Comparison of ENCODE assay signal across 10 cellular contexts in the genomic region with DNA sequence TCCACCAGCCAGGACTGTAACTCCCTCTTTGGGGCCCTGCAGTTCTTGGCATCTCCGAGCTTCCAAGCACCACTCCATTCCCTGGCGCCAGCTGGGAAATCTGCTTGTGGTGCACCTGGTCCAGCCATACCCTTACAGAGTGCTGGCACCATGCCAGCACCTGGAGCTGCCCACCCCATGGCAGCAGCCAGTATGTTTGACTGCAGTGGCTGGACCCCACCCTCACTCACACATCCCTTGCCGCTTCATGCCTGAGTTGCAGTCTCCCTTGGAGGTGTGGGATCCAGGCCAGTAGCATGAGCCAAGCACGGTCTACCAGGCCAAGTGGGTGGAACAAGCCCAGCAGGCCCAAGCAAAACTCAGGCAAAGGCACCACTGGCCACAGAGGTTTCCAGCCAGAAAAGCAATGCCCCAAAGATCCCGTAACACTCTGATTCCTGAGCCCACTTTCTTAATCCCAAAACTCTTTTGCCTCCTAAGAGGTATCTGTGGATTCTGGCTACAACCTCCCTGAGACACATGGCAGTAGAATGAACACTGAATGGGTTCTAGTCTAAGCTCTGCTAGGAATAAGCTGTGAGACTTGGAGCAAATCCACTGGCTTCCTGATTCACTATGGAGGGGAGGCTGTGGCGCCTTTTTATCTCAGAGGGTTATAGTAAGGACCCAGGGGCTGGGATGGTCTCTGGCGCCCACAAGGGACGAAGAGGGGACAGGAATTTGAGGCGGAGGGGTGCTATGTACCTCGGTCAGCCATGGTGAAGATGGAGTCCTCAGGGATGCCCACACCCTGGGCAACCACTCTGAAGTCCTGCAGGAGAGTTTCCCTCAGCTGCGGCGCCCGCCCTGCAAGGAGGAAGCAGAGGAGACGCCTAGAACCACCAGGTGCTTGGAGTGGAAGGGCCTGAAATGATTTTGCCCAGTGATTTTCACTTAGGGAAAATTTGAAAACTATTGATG. TPM values are rescaled to one million over a fixed set of nuclear protein-coding genes. Genes with fewer than 3 reads are reported as not detected.
DNase-seq lines count a peak whose midpoint lies in the region; ATAC-seq and TF ChIP-seq lines count a peak whose summit lies in the region.
"Had no signal": no experiment of that assay in that cellular context is flagged by ENCODE, and none has a peak within 500 bp of the region (broad histone marks: within the 10 kb centered on the region; RNA-seq: fewer than 3 reads in every experiment).

No MANE protein-coding gene starts in this region.

- in situ Hi-C loops in brain microvascular endothelial cell (cut with HindIII; ENCODE audit: low pct_ligation_motif_present, low sequenced_read_pairs): no loop called here

- CTCF ChIA-PET in Calu3 (lab: Charles Lee): no interaction called here
- CTCF ChIA-PET in activated naive CD4-positive, alpha-beta T cell treated with anti-CD3 and anti-CD28 coated beads for 36 hours (lab: Charles Lee): interaction anchor here (3.8 kb wide), 1 partner anchor 10 kb away, joined by 13 read pairs; no protein-coding TSS in a partner anchor

- peaks cover 3% of the 10 kb centered on the region for H3K9me3 Mint-ChIP-seq in Calu3 (ENCODE audit: low read depth, unreplicated experiment)
- no peaks in the 10 kb centered on the region for H3K9me3 Mint-ChIP-seq in activated naive CD4-positive, alpha-beta T cell treated with anti-CD3 and anti-CD28 coated beads for 36 hours
- H3K9me3 Mint-ChIP-seq: activated B cell treated with CpG ODN at 0.5 μM for 24 hours had no signal

- H3K27ac Mint-ChIP-seq in Calu3 (ENCODE audit: unreplicated experiment): no peak overlapping the region
- H3K27ac Mint-ChIP-seq in activated naive CD4-positive, alpha-beta T cell treated with anti-CD3 and anti-CD28 coated beads for 36 hours: no peak overlapping the region
- H3K27ac Mint-ChIP-seq: activated B cell treated with CpG ODN at 0.5 μM for 24 hours had no signal

- no peaks in the 10 kb centered on the region for H3K27me3 Mint-ChIP-seq in Calu3 (ENCODE audit: unreplicated experiment)
- H3K27me3 Mint-ChIP-seq in activated naive CD4-positive, alpha-beta T cell treated with anti-CD3 and anti-CD28 coated beads for 36 hours (ENCODE audit: low read depth): peaks cover 8% of the 10 kb centered on the region

- no peak overlapping the region for H3K4me3 ChIP-seq in brain microvascular endothelial cell (ENCODE audit: low read depth, low read length)

- no TSS peak for BruUV-seq in Calu3 (replicated peaks; lab: Mats Ljungman, UMichigan)

- peaks cover 8% of the 10 kb centered on the region for H3K4me1 Mint-ChIP-seq in Calu3 (ENCODE audit: low read depth, unreplicated experiment)
- no peaks in the 10 kb centered on the region for H3K4me1 Mint-ChIP-seq in activated naive CD4-positive, alpha-beta T cell treated with anti-CD3 and anti-CD28 coated beads for 36 hours (ENCODE audit: low read depth)
- H3K4me1 Mint-ChIP-seq: activated B cell treated with CpG ODN at 0.5 μM for 24 hours had no signal

- DNase-seq in NCI-H1694 treated with DMSO at 0.1 percent for 48 hours (lab: John Stamatoyannopoulos, UW) (peak; percentile 13), NCI-H1694 (lab: John Stamatoyannopoulos, UW) (no peak), anterior cingulate cortex (lab: John Stamatoyannopoulos, UW) (peak in 42 of 58 donors; percentile 5 to 76 (median 30)), left ventricle myocardium superior (peak; percentile 76), substantia nigra (lab: John Stamatoyannopoulos, UW) (peak in 32 of 49 donors; percentile 1 to 82 (median 25)), Calu3 (no peak), brain microvascular endothelial cell (no peak)
- no peak for DNase-seq in activated naive CD4-positive, alpha-beta T cell treated with anti-CD3 and anti-CD28 coated beads for 36 hours
- DNase-seq: activated B cell treated with CpG ODN at 0.5 μM for 24 hours, GOT3 had no signal

- ATAC-seq in left ventricle myocardium superior: peak; percentile 93

- H3K36me3 Mint-ChIP-seq in Calu3 (ENCODE audit: insufficient read depth, unreplicated experiment): no peaks in the 10 kb centered on the region
- H3K36me3 Mint-ChIP-seq in activated naive CD4-positive, alpha-beta T cell treated with anti-CD3 and anti-CD28 coated beads for 36 hours (ENCODE audit: low read depth): no peaks in the 10 kb centered on the region

- TF ChIP-seq CTCF in Calu3 (IDR thresholded peaks at IDR 0.05; ENCODE audit: unreplicated experiment) (no peak), brain microvascular endothelial cell (IDR thresholded peaks at IDR 0.05; ENCODE audit: low read depth, low read length, missing control alignments) (no peak)

- H3K4me3 Mint-ChIP-seq in Calu3 (ENCODE audit: low read depth, unreplicated experiment): no peak overlapping the region
- no peak overlapping the region for H3K4me3 Mint-ChIP-seq in activated naive CD4-positive, alpha-beta T cell treated with anti-CD3 and anti-CD28 coated beads for 36 hours
- H3K4me3 Mint-ChIP-seq: activated B cell treated with CpG ODN at 0.5 μM for 24 hours had no signal

- H3K36me3 ChIP-seq in brain microvascular endothelial cell (replicated peaks): no peaks in the 10 kb centered on the region

- intact Hi-C loops in left ventricle myocardium superior (cut with micrococcal nuclease) (no loop called here), Calu3 (cut with micrococcal nuclease; ENCODE audit: unreplicated experiment) (no loop called here)
- intact Hi-C loops in activated naive CD4-positive, alpha-beta T cell treated with anti-CD3 and anti-CD28 coated beads for 36 hours (cut with micrococcal nuclease): no loop called here

- H3K27ac ChIP-seq in substantia nigra (ENCODE audit: low read depth, low read length, poor library complexity, severe bottlenecking) (no peak overlapping the region), brain microvascular endothelial cell (no peak overlapping the region)

- H3K27me3 ChIP-seq in brain microvascular endothelial cell (replicated peaks): peaks cover 10% of the 10 kb centered on the region

RNA-seq across cellular contexts. Expression of a gene that starts 5.6 kb away (rescaled TPM):
- total RNA-seq in left ventricle myocardium superior (not detected), Calu3 (2022) (2.7 and 3.9 TPM in 2 replicates)
- total RNA-seq in activated naive CD4-positive, alpha-beta T cell treated with anti-CD3 and anti-CD28 coated beads for 36 hours: not detected
- total RNA-seq: activated B cell treated with CpG ODN at 0.5 μM for 24 hours had no signal

RNA-seq across cellular contexts. Expression of a gene that starts 26.6 kb away (rescaled TPM):
- total RNA-seq in left ventricle myocardium superior (not detected), Calu3 (2022) (52.3 and 54.0 TPM in 2 replicates)
- not detected for total RNA-seq in activated naive CD4-positive, alpha-beta T cell treated with anti-CD3 and anti-CD28 coated beads for 36 hours
- total RNA-seq: activated B cell treated with CpG ODN at 0.5 μM for 24 hours had no signal

Comparison
In these comparisons a context has a peak if more than half of its experiments do, and no peak if none do; other contexts are left out.
1. DNase-seq: peak in NCI-H1694 treated with DMSO at 0.1 percent for 48 hours (single experiment), anterior cingulate cortex (42 of 58), left ventricle myocardium superior (single experiment) and substantia nigra (32 of 49); none in NCI-H1694 (single experiment), Calu3 (single experiment), activated naive CD4-positive, alpha-beta T cell treated with anti-CD3 and anti-CD28 coated beads for 36 hours (single experiment) and brain microvascular endothelial cell (single experiment).
2. RNA of a gene that starts 26.6 kb away (total RNA-seq): 52.3 to 54.0 TPM in Calu3; not detected in left ventricle myocardium superior (single experiment) and not detected in activated naive CD4-positive, alpha-beta T cell treated with anti-CD3 and anti-CD28 coated beads for 36 hours; every median in the first group is over 10 times any median in the second.